Comparison of ENCODE assay signal across 9 cellular contexts in genomic region chr14:96423446-96424103, GRCh38. TPM values are rescaled to one million over a fixed set of nuclear protein-coding genes. Genes with fewer than 3 reads are reported as not detected.
A peak's percentile ranks its signal among the peaks of the same experiment; 100 is the strongest.
DNase-seq lines count a peak whose midpoint lies in the region; ATAC-seq and TF ChIP-seq lines count a peak whose summit lies in the region.
"Had no signal": no experiment of that assay in that cellular context is flagged by ENCODE, and none has a peak within 500 bp of the region (broad histone marks: within the 10 kb centered on the region; RNA-seq: fewer than 3 reads in every experiment).

No MANE protein-coding gene starts in this region.

- H3K79me2 ChIP-seq in MM.1S (ENCODE audit: low read length) = no peaks in the 10 kb centered on the region
- H3K79me2 ChIP-seq in trophoblast cell (ENCODE audit: control insufficient read depth, insufficient read depth, low read length, poor library complexity) = no peaks in the 10 kb centered on the region

- H2BK5ac ChIP-seq in trophoblast cell (ENCODE audit: low read depth, low read length, poor library complexity) = peak overlapping the region; percentile 42

- peaks cover 5% of the 10 kb centered on the region for H3K36me3 Mint-ChIP-seq in Calu3 (ENCODE audit: insufficient read depth, unreplicated experiment)
- H3K36me3 Mint-ChIP-seq in endodermal cell (ENCODE audit: low read depth) = no peaks in the 10 kb centered on the region

- no peaks in the 10 kb centered on the region for H3K9me3 Mint-ChIP-seq in Calu3 (ENCODE audit: low read depth, unreplicated experiment)
- H3K9me3 Mint-ChIP-seq in endodermal cell = peaks cover 2% of the 10 kb centered on the region

- H2BK12ac ChIP-seq in trophoblast cell (ENCODE audit: low read length) = peak overlapping the region; percentile 16

- no peaks in the 10 kb centered on the region for H3K4me1 Mint-ChIP-seq in Calu3 (ENCODE audit: low read depth, unreplicated experiment)
- H3K4me1 Mint-ChIP-seq in endodermal cell = peaks cover 2% of the 10 kb centered on the region

- peaks cover 8% of the 10 kb centered on the region for H3K79me1 ChIP-seq in trophoblast cell (ENCODE audit: low read length)

- H3K4me3 Mint-ChIP-seq in Calu3 (ENCODE audit: low read depth, unreplicated experiment) (peak overlapping the region; percentile 56), endodermal cell (peak overlapping the region; percentile 32)

- H3K18ac ChIP-seq in trophoblast cell (ENCODE audit: low read length) = peak overlapping the region; percentile 67

- no peaks in the 10 kb centered on the region for H3K36me3 ChIP-seq in MM.1S (replicated peaks; ENCODE audit: insufficient read depth, low read length)
- H3K36me3 ChIP-seq in endodermal cell (ENCODE audit: control insufficient read depth, insufficient read depth, low read length) = no peaks in the 10 kb centered on the region
- no peaks in the 10 kb centered on the region for H3K36me3 ChIP-seq in trophoblast cell (ENCODE audit: control insufficient read depth in 1 of 2, insufficient read depth in 2 of 2, low read length in 2 of 2)

- no peaks in the 10 kb centered on the region for H4K20me1 ChIP-seq in MM.1S (ENCODE audit: insufficient read depth, low read length)

- H3K4ac ChIP-seq in trophoblast cell (ENCODE audit: low read depth, low read length) = no peak overlapping the region

- peak overlapping the region; percentile 67 for H2BK120ac ChIP-seq in trophoblast cell (ENCODE audit: insufficient read depth, low read length, poor library complexity)

- DNase-seq in Calu3 (no peak), MM.1S (no peak), endodermal cell (no peak), trophoblast cell (no peak), NCI-H82 (lab: John Stamatoyannopoulos, UW) (no peak), NCI-H1436 treated with DMSO at 0.1 percent for 48 hours (lab: John Stamatoyannopoulos, UW) (no peak)
- no peak for DNase-seq in activated effector memory CD4-positive, alpha-beta T cell treated with Interleukin-2 at 50 U/mL for 16 hours

- no peak overlapping the region for H4K12ac ChIP-seq in trophoblast cell (ENCODE audit: low read depth, low read length)

- no peaks in the 10 kb centered on the region for H3K9me2 ChIP-seq in MM.1S (replicated peaks; ENCODE audit: insufficient read depth, low read length)

- peak overlapping the region; percentile 2 for H2AK5ac ChIP-seq in trophoblast cell (ENCODE audit: low read length)

- H3K27me3 Mint-ChIP-seq in Calu3 (ENCODE audit: unreplicated experiment) (no peaks in the 10 kb centered on the region), endodermal cell (ENCODE audit: insufficient read depth) (peaks cover 1% of the 10 kb centered on the region)

- H3K4me1 ChIP-seq in MM.1S (ENCODE audit: low read length) (no peaks in the 10 kb centered on the region), endodermal cell (ENCODE audit: control insufficient read depth, insufficient read depth, low read length) (no peaks in the 10 kb centered on the region), trophoblast cell (ENCODE audit: control insufficient read depth in 1 of 2, insufficient read depth in 2 of 2, low read length in 2 of 2) (peaks cover 4 to 5% of the 10 kb centered on the region in 2 experiments)

- H3K9ac ChIP-seq in MM.1S (ENCODE audit: low read length) = no peak overlapping the region
- no peak overlapping the region for H3K9ac ChIP-seq in endodermal cell (ENCODE audit: extremely low read depth, low read length, poor library complexity, severe bottlenecking)
- no peak overlapping the region for H3K9ac ChIP-seq in trophoblast cell (ENCODE audit: low read length)

- peak overlapping the region; percentile 58 for H3K4me3 ChIP-seq in MM.1S (ENCODE audit: low read length)
- no peak overlapping the region for H3K4me3 ChIP-seq in endodermal cell (ENCODE audit: low read length)
- H3K4me3 ChIP-seq in trophoblast cell (ENCODE audit: low read depth, low read length) = peak overlapping the region; percentile 32

- H3F3A ChIP-seq in MM.1S (ENCODE audit: insufficient read depth, low read length) = no peaks in the 10 kb centered on the region

- no TSS peak for BruUV-seq in Calu3 (replicated peaks; lab: Mats Ljungman, UMichigan)

- peak overlapping the region; percentile 42; the same call in 1 of the 2 replicates for H2AFZ ChIP-seq in MM.1S (ENCODE audit: low read length)
- peak overlapping the region; percentile 35 for H2AFZ ChIP-seq in trophoblast cell (ENCODE audit: insufficient read depth, low read length, poor library complexity)

- peak overlapping the region; percentile 42 for H3K14ac ChIP-seq in trophoblast cell (ENCODE audit: low read length)

- H3K23ac ChIP-seq in trophoblast cell (ENCODE audit: low read length) = no peak overlapping the region

- H3K27ac ChIP-seq in MM.1S (ENCODE audit: low read length) = no peak overlapping the region
- H3K27ac ChIP-seq in endodermal cell (ENCODE audit: low read depth, low read length) = no peak overlapping the region
- H3K27ac ChIP-seq in trophoblast cell (ENCODE audit: low read depth, low read length) = no peak overlapping the region

- no peak for ATAC-seq in GM19035 (IDR thresholded peaks at IDR 0.05; ENCODE audit: unreplicated experiment)

- H3K9me3 ChIP-seq in MM.1S (replicated peaks; ENCODE audit: insufficient read depth, low read length) (no peaks in the 10 kb centered on the region), endodermal cell (ENCODE audit: control insufficient read depth, low read length) (no peaks in the 10 kb centered on the region), trophoblast cell (ENCODE audit: insufficient read depth, low read depth, low read length) (no peaks in the 10 kb centered on the region)

- TF ChIP-seq CTCF in Calu3 (IDR thresholded peaks at IDR 0.05; ENCODE audit: unreplicated experiment) = no peak
- TF ChIP-seq CTCF in MM.1S (IDR thresholded peaks at IDR 0.05; ENCODE audit: low read length) = no peak
- no peak for TF ChIP-seq CTCF in endodermal cell (conservative IDR thresholded peaks at IDR 0.05)

- CTCF ChIA-PET in Calu3 (lab: Charles Lee) = interaction anchor here (1.0 kb wide), 1 partner anchor 114 kb away, joined by 3 read pairs; no protein-coding TSS in a partner anchor

- peak overlapping the region; percentile 95; the same call in 1 of the 2 replicates for H3K4me2 ChIP-seq in MM.1S (ENCODE audit: low read depth, low read length)
- no peak overlapping the region for H3K4me2 ChIP-seq in trophoblast cell (ENCODE audit: low read length)

- peak overlapping the region; percentile 8 for H4K8ac ChIP-seq in trophoblast cell (ENCODE audit: low read depth, low read length)

- no peaks in the 10 kb centered on the region for H3K27me3 ChIP-seq in MM.1S (replicated peaks; ENCODE audit: insufficient read depth, low read length)
- H3K27me3 ChIP-seq in endodermal cell (ENCODE audit: control insufficient read depth, insufficient read depth, low read length, poor library complexity, severe bottlenecking) = no peaks in the 10 kb centered on the region
- no peaks in the 10 kb centered on the region for H3K27me3 ChIP-seq in trophoblast cell (ENCODE audit: insufficient read depth, low read length)

- no peak overlapping the region for H3K27ac Mint-ChIP-seq in Calu3 (ENCODE audit: unreplicated experiment)
- no peak overlapping the region for H3K27ac Mint-ChIP-seq in endodermal cell

- intact Hi-C loops in Calu3 (cut with micrococcal nuclease; ENCODE audit: unreplicated experiment) = loop anchor here (1.0 kb wide), 2 partner anchors 126 to 323 kb away; no protein-coding TSS in a partner anchor

- peak overlapping the region; percentile 49 for H4K91ac ChIP-seq in trophoblast cell (ENCODE audit: low read depth, low read length)

- WGBS in endodermal cell (ENCODE audit: insufficient coverage in 1 of 2, insufficient read length in 1 of 2), 2 experiments = 90 to 93% methylated on average over 21 to 25 of the region's 25 CpGs
- no CpG with 5 or more reads among the region's 25 CpGs for WGBS in trophoblast cell (ENCODE audit: extremely low coverage, insufficient coverage, insufficient read length)

RNA-seq across cellular contexts. Expression of gene AK7, which starts 31.6 kb away (rescaled TPM):
- 2.4 and 3.3 TPM in 2 replicates for total RNA-seq in Calu3 (2022)
- total RNA-seq in endodermal cell = 1 to 10 TPM; 3.8 to 6.2 TPM
- 6.2 TPM for polyA plus RNA-seq in endodermal cell (2013, experiment 1 of 2)
- 7.3 TPM for polyA plus RNA-seq in endodermal cell (2013, experiment 2 of 2)
- polyA plus RNA-seq in trophoblast cell (2013) = 0.94 and 1.4 TPM in 2 replicates
- total RNA-seq: osteocyte had no signal
